25 cellular contexts compared by ENCODE assay signal in the genomic region with DNA sequence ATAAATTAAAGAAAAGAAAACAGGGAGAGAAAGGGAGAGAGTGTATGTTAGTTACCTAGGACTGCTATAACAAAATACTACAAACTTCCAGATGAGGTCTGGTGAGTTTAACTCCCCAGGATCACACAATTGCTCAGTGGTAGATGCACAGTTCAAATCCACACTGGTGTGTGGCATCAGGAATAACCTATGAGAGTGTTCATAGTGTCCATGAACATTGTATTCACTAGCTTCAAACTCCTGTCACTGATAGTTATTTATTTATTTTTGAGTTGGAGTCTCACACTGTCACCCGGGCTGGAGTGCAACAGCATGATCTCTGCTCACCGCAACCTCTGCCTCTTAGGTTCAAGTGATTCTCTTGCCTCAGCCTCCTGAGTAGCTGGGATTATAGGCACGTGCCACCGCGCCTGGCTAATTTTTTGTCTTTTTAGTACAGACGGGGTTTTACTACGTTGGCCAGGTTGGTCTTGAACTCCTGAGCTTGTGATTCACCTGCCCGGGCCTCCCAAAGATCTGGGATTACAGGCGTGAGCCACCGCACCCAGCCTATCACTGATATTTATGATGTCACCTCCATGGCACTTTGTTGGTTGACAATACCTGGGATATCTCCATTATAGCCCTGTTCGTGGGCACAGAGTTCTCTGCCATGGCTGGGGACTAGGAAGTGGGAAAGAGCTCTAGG. TPM values are rescaled to one million over a fixed set of nuclear protein-coding genes. Genes with fewer than 3 reads are reported as not detected.
DNase-seq lines count a peak whose midpoint lies in the region; ATAC-seq and TF ChIP-seq lines count a peak whose summit lies in the region.
"Had no signal": no experiment of that assay in that cellular context is flagged by ENCODE, and none has a peak within 500 bp of the region (broad histone marks: within the 10 kb centered on the region; RNA-seq: fewer than 3 reads in every experiment).

A gene with protein sequence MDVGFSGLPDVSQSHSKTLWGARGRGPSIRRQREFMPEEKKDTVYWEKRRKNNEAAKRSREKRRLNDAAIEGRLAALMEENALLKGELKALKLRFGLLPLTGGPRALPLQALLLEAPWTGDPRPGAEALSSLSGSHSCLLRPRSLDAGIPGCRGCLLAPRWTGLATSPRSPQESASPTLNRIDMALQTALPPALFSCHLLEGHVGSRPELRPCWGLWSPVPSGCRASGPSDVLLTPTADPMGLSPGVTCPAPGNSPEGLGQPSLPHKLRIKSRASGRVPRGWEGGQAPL (plus strand): TSS at position 638 of the 688 bp plus-strand sequence. CDS start 46,133 bp downstream, outside the sequence.

- CTCF ChIA-PET in activated CD4-positive, alpha-beta T cell treated with anti-CD3 and anti-CD28 coated beads, Interleukin-2, amount 10 ng/mL, durations not matched to agents 7 days and 5 days (lab: Charles Lee): no interaction called here

- TF ChIP-seq POLR2A in spleen (IDR thresholded peaks at IDR 0.05): no peak

- H2BK120ac ChIP-seq in neuronal stem cell (ENCODE audit: low read depth, low read length): no peak within 1 kb of the TSS

- peak within 1 kb of the TSS; percentile 38 for H3K18ac ChIP-seq in neuronal stem cell (ENCODE audit: low read length)

- H3K4me3 ChIP-seq in iPS-15b (ENCODE audit: low read depth, low read length) (peak within 1 kb of the TSS; percentile 5), neuronal stem cell (ENCODE audit: low read length in 2 of 2) (no peak within 1 kb of the TSS), spleen (no peak within 1 kb of the TSS)
- H3K4me3 ChIP-seq: mucosa of descending colon had no signal

- H3K27ac Mint-ChIP-seq in activated CD4-positive, alpha-beta T cell treated with anti-CD3 and anti-CD28 coated beads, Interleukin-2, amount 10 ng/mL, durations not matched to agents 7 days and 5 days: peak within 1 kb of the TSS; percentile 20
- H3K27ac Mint-ChIP-seq: activated CD8-positive, alpha-beta T cell treated with anti-CD3 and anti-CD28 coated beads, Interleukin-2, amount 10 ng/mL, durations not matched to agents 7 days and 5 days; activated naive CD4-positive, alpha-beta T cell treated with anti-CD3 and anti-CD28 coated beads for 36 hours; activated T-cell treated with anti-CD3 and anti-CD28 coated beads, Interleukin-2, amount 50 U/mL, for 24 hours had no signal

- no peak within 1 kb of the TSS for H2BK12ac ChIP-seq in neuronal stem cell (ENCODE audit: low read length)

- no peak within 1 kb of the TSS for H2BK5ac ChIP-seq in neuronal stem cell (ENCODE audit: low read length)

- H4K8ac ChIP-seq in neuronal stem cell (ENCODE audit: low read depth, low read length): no peak within 1 kb of the TSS

- WGBS in neuronal stem cell (ENCODE audit: extremely low coverage in 2 of 2, insufficient read length in 2 of 2, insufficient replicate concordance in 1 of 2), 2 donors: no CpG with 5 or more reads among the region's 11 CpGs
- WGBS in spleen, 5 donors: 90 to 95% (median 92%) methylated on average over 10 to 11 of the region's 11 CpGs

- no peaks in the 10 kb centered on the region for H3K79me1 ChIP-seq in neuronal stem cell (ENCODE audit: low read depth, low read length)

- POLR2A ChIA-PET in activated CD4-positive, alpha-beta T cell treated with anti-CD3 and anti-CD28 coated beads, Interleukin-2, amount 10 ng/mL, durations not matched to agents 7 days and 5 days (lab: Charles Lee): no interaction called here

- H2AFZ ChIP-seq in neuronal stem cell (ENCODE audit: low read length): peak within 1 kb of the TSS; percentile 88

- no peaks in the 10 kb centered on the region for H3K9me3 ChIP-seq in iPS-15b (ENCODE audit: control insufficient read depth, insufficient read depth, low read length)
- peaks cover 0 to 2% of the 10 kb centered on the region in 2 donors for H3K9me3 ChIP-seq in neuronal stem cell (replicated peaks in 1 of 2; ENCODE audit: control insufficient read depth in 2 of 2, insufficient read depth in 1 of 2, low read depth in 1 of 2, low read length in 2 of 2)
- peaks cover 0 to 17% (median 0%) of the 10 kb centered on the region in 8 donors for H3K9me3 ChIP-seq in spleen
- H3K9me3 ChIP-seq: BE2C, mucosa of descending colon had no signal

- no peaks in the 10 kb centered on the region for H3K27me3 Mint-ChIP-seq in activated CD4-positive, alpha-beta T cell treated with anti-CD3 and anti-CD28 coated beads, Interleukin-2, amount 10 ng/mL, durations not matched to agents 7 days and 5 days
- H3K27me3 Mint-ChIP-seq: activated T-cell treated with anti-CD3 and anti-CD28 coated beads, Interleukin-2, amount 50 U/mL, for 24 hours had no signal

- H3K36me3 Mint-ChIP-seq in activated CD4-positive, alpha-beta T cell treated with anti-CD3 and anti-CD28 coated beads, Interleukin-2, amount 10 ng/mL, durations not matched to agents 7 days and 5 days (ENCODE audit: low read depth): no peaks in the 10 kb centered on the region

- H3K4me2 ChIP-seq in neuronal stem cell (ENCODE audit: insufficient read depth, low read length, poor library complexity, severe bottlenecking): peak within 1 kb of the TSS; percentile 20

- no peak for DNase-seq in activated CD4-positive, alpha-beta T cell treated with anti-CD3 and anti-CD28 coated beads, Interleukin-2, amount 10 ng/mL, durations not matched to agents 7 days and 5 days
- DNase-seq in activated CD4-positive, alpha-beta T cell treated with anti-CD3 and anti-CD28 coated beads, Interleukin-2, amount 50 U/mL, for 48 hours: no peak
- DNase-seq in neuronal stem cell (ENCODE audit: low spot score) (no peak), NCI-H1048 (lab: John Stamatoyannopoulos, UW) (no peak), spleen (no peak)
- DNase-seq: activated CD8-positive, alpha-beta T cell treated with anti-CD3 and anti-CD28 coated beads, Interleukin-2, amount 10 ng/mL, durations not matched to agents 7 days and 5 days; activated naive CD4-positive, alpha-beta T cell treated with anti-CD3 and anti-CD28 coated beads for 36 hours; activated T-cell treated with anti-CD3 and anti-CD28 coated beads, Interleukin-2, amount 50 U/mL, for 24 hours; BE2C; DMS79 treated with DMSO at 0.1 percent for 48 hours; glutamatergic neuron; mucosa of descending colon; NCI-H2107; NCI-H524; occipital lobe; right cardiac atrium; T1000 had no signal

- H4K91ac ChIP-seq in neuronal stem cell (ENCODE audit: low read depth, low read length, poor library complexity): no peak within 1 kb of the TSS

- H3K4me1 ChIP-seq in iPS-15b (ENCODE audit: control insufficient read depth, insufficient read depth, low read length): peaks cover 9% of the 10 kb centered on the region
- H3K4me1 ChIP-seq in neuronal stem cell (ENCODE audit: control insufficient read depth in 2 of 2, insufficient read depth in 1 of 2, low read depth in 1 of 2, low read length in 2 of 2): peaks cover 0 to 11% of the 10 kb centered on the region in 2 donors
- H3K4me1 ChIP-seq in spleen: no peaks in the 10 kb centered on the region
- H3K4me1 ChIP-seq: BE2C had no signal

- ATAC-seq in HG03521 (IDR thresholded peaks at IDR 0.05; ENCODE audit: unreplicated experiment) (no peak), HG03520 (IDR thresholded peaks at IDR 0.05; ENCODE audit: unreplicated experiment) (no peak)
- ATAC-seq: activated CD8-positive, alpha-beta T cell treated with anti-CD3 and anti-CD28 coated beads, Interleukin-2, amount 10 ng/mL, durations not matched to agents 7 days and 5 days; HCT116; mucosa of descending colon; right cardiac atrium had no signal

- H2BK15ac ChIP-seq in neuronal stem cell (ENCODE audit: low read length): no peak within 1 kb of the TSS

- no peak within 1 kb of the TSS for H3K4ac ChIP-seq in neuronal stem cell (ENCODE audit: low read length)

- H3K9me3 Mint-ChIP-seq in activated CD4-positive, alpha-beta T cell treated with anti-CD3 and anti-CD28 coated beads, Interleukin-2, amount 10 ng/mL, durations not matched to agents 7 days and 5 days: no peaks in the 10 kb centered on the region
- H3K9me3 Mint-ChIP-seq: activated naive CD4-positive, alpha-beta T cell treated with anti-CD3 and anti-CD28 coated beads for 36 hours; activated T-cell treated with anti-CD3 and anti-CD28 coated beads, Interleukin-2, amount 50 U/mL, for 24 hours had no signal

- no peaks in the 10 kb centered on the region for H3K36me3 ChIP-seq in iPS-15b (ENCODE audit: control insufficient read depth, insufficient read depth, low read length)
- no peaks in the 10 kb centered on the region for H3K36me3 ChIP-seq in neuronal stem cell (replicated peaks in 1 of 2; ENCODE audit: control insufficient read depth in 2 of 2, insufficient read depth in 2 of 2, low read length in 2 of 2)
- no peaks in the 10 kb centered on the region for H3K36me3 ChIP-seq in spleen
- H3K36me3 ChIP-seq: BE2C had no signal

- H3K27ac ChIP-seq in neuronal stem cell (replicated peaks; ENCODE audit: low read length): peak within 1 kb of the TSS; percentile 52
- peak within 1 kb of the TSS in 1 of 8 donors; percentile 16 for H3K27ac ChIP-seq in spleen
- H3K27ac ChIP-seq: 22Rv1, RWPE1 had no signal

- H3K9ac ChIP-seq in iPS-15b (ENCODE audit: low read depth, low read length) (no peak within 1 kb of the TSS), neuronal stem cell (ENCODE audit: low read depth, low read length, poor library complexity) (no peak within 1 kb of the TSS)

- no peaks in the 10 kb centered on the region for H3K4me1 Mint-ChIP-seq in activated CD4-positive, alpha-beta T cell treated with anti-CD3 and anti-CD28 coated beads, Interleukin-2, amount 10 ng/mL, durations not matched to agents 7 days and 5 days

- H2AK5ac ChIP-seq in neuronal stem cell (ENCODE audit: low read depth, low read length): peak within 1 kb of the TSS; percentile 20

- TF ChIP-seq CTCF in spleen (IDR thresholded peaks at IDR 0.05 in 8 of 11, conservative IDR thresholded peaks at IDR 0.05 in 3 of 11): no peak

- H3K14ac ChIP-seq in neuronal stem cell (ENCODE audit: low read length): no peak within 1 kb of the TSS

- H3K27me3 ChIP-seq in iPS-15b (ENCODE audit: control insufficient read depth, insufficient read depth, low read length) (no peaks in the 10 kb centered on the region), neuronal stem cell (ENCODE audit: control insufficient read depth in 3 of 3, insufficient read depth in 3 of 3, low read depth in 1 of 3, low read length in 3 of 3) (no peaks in the 10 kb centered on the region), spleen (replicated peaks in 1 of 7) (no peaks in the 10 kb centered on the region)
- H3K27me3 ChIP-seq: BE2C had no signal

- H3K4me3 Mint-ChIP-seq in activated CD4-positive, alpha-beta T cell treated with anti-CD3 and anti-CD28 coated beads, Interleukin-2, amount 10 ng/mL, durations not matched to agents 7 days and 5 days: no peak within 1 kb of the TSS
- H3K4me3 Mint-ChIP-seq: activated CD8-positive, alpha-beta T cell treated with anti-CD3 and anti-CD28 coated beads, Interleukin-2, amount 10 ng/mL, durations not matched to agents 7 days and 5 days; activated naive CD4-positive, alpha-beta T cell treated with anti-CD3 and anti-CD28 coated beads for 36 hours; activated T-cell treated with anti-CD3 and anti-CD28 coated beads, Interleukin-2, amount 50 U/mL, for 24 hours had no signal

- intact Hi-C loops in spleen (cut with DNase I; ENCODE audit: low total_unique reads): no loop called here

- H3K23ac ChIP-seq in neuronal stem cell (ENCODE audit: low read depth, low read length, poor library complexity): no peak within 1 kb of the TSS

RNA-seq across cellular contexts. Expression of the gene that starts here (rescaled TPM):
- total RNA-seq in activated CD4-positive, alpha-beta T cell treated with anti-CD3 and anti-CD28 coated beads, Interleukin-2, amount 10 ng/mL, durations not matched to agents 7 days and 5 days: not detected
- polyA plus RNA-seq in neuronal stem cell (2013, experiment 1 of 2): not detected
- not detected for polyA plus RNA-seq in neuronal stem cell (2013, experiment 2 of 2)
- total RNA-seq in spleen: not detected
- not detected for polyA plus RNA-seq in spleen
- total RNA-seq: activated CD8-positive, alpha-beta T cell treated with anti-CD3 and anti-CD28 coated beads, Interleukin-2, amount 10 ng/mL, durations not matched to agents 7 days and 5 days; activated naive CD4-positive, alpha-beta T cell treated with anti-CD3 and anti-CD28 coated beads for 36 hours; cerebellum; mucosa of descending colon; occipital lobe; right cardiac atrium had no signal
- polyA plus RNA-seq: right cardiac atrium, thymus had no signal
